14 cellular contexts compared by ENCODE assay signal in the genomic region with DNA sequence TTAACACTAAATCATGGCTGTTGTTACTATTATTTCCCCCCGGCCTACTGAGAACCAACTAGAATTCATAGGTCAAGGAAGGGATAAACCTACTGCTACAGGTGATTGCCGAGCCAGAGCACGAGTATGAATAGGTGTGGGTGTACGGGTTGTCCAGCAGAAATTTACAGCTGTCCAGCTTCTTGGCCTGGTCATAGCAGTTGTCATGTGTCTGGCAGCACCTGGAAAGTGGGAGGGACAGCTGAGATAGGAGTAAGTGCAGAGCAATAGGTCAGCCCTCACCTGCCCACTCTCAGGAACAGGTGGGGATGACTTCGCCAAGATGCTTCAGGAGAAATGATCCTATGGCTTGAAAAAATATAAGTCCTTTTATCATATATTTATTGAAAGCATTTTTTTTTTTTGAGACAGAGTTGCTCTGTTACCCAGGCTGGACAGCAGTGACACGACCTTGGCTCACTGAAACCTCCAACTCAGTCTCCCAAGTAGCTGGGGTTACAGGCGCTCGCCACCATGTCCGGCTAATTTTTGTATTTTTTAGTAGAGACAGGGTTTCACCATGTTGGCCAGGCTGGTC. TPM values are rescaled to one million over a fixed set of nuclear protein-coding genes. Genes with fewer than 3 reads are reported as not detected.
DNase-seq lines count a peak whose midpoint lies in the region; ATAC-seq and TF ChIP-seq lines count a peak whose summit lies in the region.
"Had no signal": no experiment of that assay in that cellular context is flagged by ENCODE, and none has a peak within 500 bp of the region (broad histone marks: within the 10 kb centered on the region; RNA-seq: fewer than 3 reads in every experiment).

No MANE protein-coding gene starts in this region.

- H3K4me1 ChIP-seq in OCI-LY3 (ENCODE audit: low read length) (no peaks in the 10 kb centered on the region), fibroblast of lung (ENCODE audit: control insufficient read depth, extremely low read depth, insufficient read depth, low read length) (no peaks in the 10 kb centered on the region), smooth muscle cell (ENCODE audit: low read depth) (no peaks in the 10 kb centered on the region), heart left ventricle (peaks cover 0 to 9% (median 0%) of the 10 kb centered on the region in 12 donors)
- H3K4me1 ChIP-seq: HAP-1, upper lobe of right lung had no signal

- no peak for ATAC-seq in HG02973 (IDR thresholded peaks at IDR 0.05; ENCODE audit: unreplicated experiment)
- no peak for ATAC-seq in heart left ventricle

- H4K20me1 ChIP-seq in OCI-LY3 (ENCODE audit: insufficient read depth, low read length) (no peaks in the 10 kb centered on the region), fibroblast of lung (ENCODE audit: control insufficient read depth, extremely low read depth, insufficient read depth, low read length) (no peaks in the 10 kb centered on the region), smooth muscle cell (ENCODE audit: low read depth) (no peaks in the 10 kb centered on the region)

- H3K9ac ChIP-seq in OCI-LY3 (ENCODE audit: low read length): peak overlapping the region; percentile 66; the same call in 1 of the 2 replicates
- H3K9ac ChIP-seq in fibroblast of lung (ENCODE audit: insufficient read depth, low read length): no peak overlapping the region
- no peak overlapping the region for H3K9ac ChIP-seq in smooth muscle cell (ENCODE audit: low read depth)

- H3K27ac ChIP-seq in OCI-LY3 (ENCODE audit: low read length): no peak overlapping the region
- H3K27ac ChIP-seq in fibroblast of lung (ENCODE audit: insufficient read depth, low read length): no peak overlapping the region
- no peak overlapping the region for H3K27ac ChIP-seq in smooth muscle cell (ENCODE audit: low read depth)
- no peak overlapping the region for H3K27ac ChIP-seq in heart left ventricle
- H3K27ac ChIP-seq: gastrocnemius medialis had no signal

- H3K27me3 Mint-ChIP-seq in activated T-cell treated with anti-CD3 and anti-CD28 coated beads, Interleukin-2, amount 50 U/mL, for 24 hours: no peaks in the 10 kb centered on the region

- DNase-seq in activated T-cell treated with anti-CD3 and anti-CD28 coated beads, Interleukin-2, amount 50 U/mL, for 24 hours: no peak
- DNase-seq in activated T-cell treated with anti-CD3 and anti-CD28 coated beads for 4 hours (no peak), fibroblast of lung (ENCODE audit: low read depth in 2 of 2) (no peak), smooth muscle cell (lab: John Stamatoyannopoulos, UW; ENCODE audit: unreplicated experiment) (no peak), NCI-H1092 treated with DMSO at 0.1 percent for 48 hours (lab: John Stamatoyannopoulos, UW) (no peak), heart left ventricle (no peak)

- H3K4me2 ChIP-seq in OCI-LY3 (ENCODE audit: low read length) (peak overlapping the region; percentile 99), fibroblast of lung (ENCODE audit: extremely low read depth, insufficient read depth, low read length) (peak overlapping the region; percentile 100), smooth muscle cell (peak overlapping the region; percentile 82)

- 76% methylated on average over 9 of the region's 9 CpGs for WGBS in smooth muscle cell (ENCODE audit: low lambda C conversion rate)
- 57 to 72% (median 66%) methylated on average over 9 of the region's 9 CpGs for WGBS in heart left ventricle, 4 donors

- H3K9me3 Mint-ChIP-seq in activated T-cell treated with anti-CD3 and anti-CD28 coated beads, Interleukin-2, amount 50 U/mL, for 24 hours: no peaks in the 10 kb centered on the region
- H3K9me3 Mint-ChIP-seq: stimulated activated naive B cell treated with anti-CD40 and anti-IgM and Interleukin-4, amounts not matched to agents 10 μg/mL and 1 μg/mL and 100 μg/mL, for 72 hours had no signal

- TF ChIP-seq CTCF in OCI-LY3 (IDR thresholded peaks at IDR 0.05; ENCODE audit: low read depth, low read length) (no peak), fibroblast of lung (conservative IDR thresholded peaks at IDR 0.05 in 1 of 2, IDR thresholded peaks at IDR 0.05 in 1 of 2; ENCODE audit: low read depth in 1 of 2, low read length in 2 of 2) (no peak), smooth muscle cell (IDR thresholded peaks at IDR 0.05; ENCODE audit: borderline replicate concordance, insufficient read depth, poor library complexity, severe bottlenecking) (no peak), heart left ventricle (IDR thresholded peaks at IDR 0.05) (no peak)

- no peak for TF ChIP-seq POLR2A in heart left ventricle (IDR thresholded peaks at IDR 0.05)

- H3K4me3 ChIP-seq in OCI-LY3 (ENCODE audit: low read length) (peak overlapping the region; percentile 97), fibroblast of lung (replicated peaks in 1 of 4; ENCODE audit: control extremely low read depth in 1 of 4, insufficient read depth in 1 of 4, low read depth in 3 of 4, low read length in 4 of 4) (no peak overlapping the region), smooth muscle cell (no peak overlapping the region), heart left ventricle (no peak overlapping the region)

- H3K27me3 ChIP-seq in OCI-LY3 (ENCODE audit: low read depth, low read length) (no peaks in the 10 kb centered on the region), fibroblast of lung (ENCODE audit: control insufficient read depth, insufficient read depth, low read length) (peaks cover 7% of the 10 kb centered on the region), smooth muscle cell (ENCODE audit: low read depth) (no peaks in the 10 kb centered on the region), heart left ventricle (no peaks in the 10 kb centered on the region)
- H3K27me3 ChIP-seq: gastrocnemius medialis, spleen, upper lobe of right lung had no signal

- H3K4me3 Mint-ChIP-seq in activated T-cell treated with anti-CD3 and anti-CD28 coated beads, Interleukin-2, amount 50 U/mL, for 24 hours: peak overlapping the region; percentile 83

- H2AFZ ChIP-seq in OCI-LY3 (ENCODE audit: low read depth, low read length) (no peak overlapping the region), fibroblast of lung (ENCODE audit: low read length) (no peak overlapping the region), smooth muscle cell (ENCODE audit: low read depth) (no peak overlapping the region)

- no peaks in the 10 kb centered on the region for H3K36me3 Mint-ChIP-seq in activated T-cell treated with anti-CD3 and anti-CD28 coated beads, Interleukin-2, amount 50 U/mL, for 24 hours (ENCODE audit: low read depth)
- H3K36me3 Mint-ChIP-seq: stimulated activated naive B cell treated with anti-CD40 and anti-IgM and Interleukin-4, amounts not matched to agents 10 μg/mL and 1 μg/mL and 100 μg/mL, for 72 hours had no signal

- H3K36me3 ChIP-seq in OCI-LY3 (replicated peaks; ENCODE audit: low read depth, low read length): no peaks in the 10 kb centered on the region
- no peaks in the 10 kb centered on the region for H3K36me3 ChIP-seq in fibroblast of lung (ENCODE audit: control insufficient read depth, insufficient read depth, low read length)
- H3K36me3 ChIP-seq in smooth muscle cell (ENCODE audit: low read depth): no peaks in the 10 kb centered on the region
- no peaks in the 10 kb centered on the region for H3K36me3 ChIP-seq in heart left ventricle
- H3K36me3 ChIP-seq: gastrocnemius medialis, HAP-1, spleen, upper lobe of right lung had no signal

- intact Hi-C loops in heart left ventricle (cut with DNase I): loop anchor here in 2 of 10 donors (5.0 to 10.0 kb wide), 3 partner anchors 107 to 790 kb away; a partner anchor contains a TSS

- H3K79me2 ChIP-seq in OCI-LY3 (ENCODE audit: low read length) (no peaks in the 10 kb centered on the region), fibroblast of lung (ENCODE audit: control insufficient read depth, insufficient read depth, low read length) (no peaks in the 10 kb centered on the region), smooth muscle cell (ENCODE audit: low read depth) (no peaks in the 10 kb centered on the region)

- H3K9me3 ChIP-seq in OCI-LY3 (ENCODE audit: insufficient read depth, low read length) (no peaks in the 10 kb centered on the region), fibroblast of lung (ENCODE audit: control insufficient read depth, insufficient read depth, low read depth, low read length) (no peaks in the 10 kb centered on the region), smooth muscle cell (replicated peaks; ENCODE audit: low read depth) (no peaks in the 10 kb centered on the region), heart left ventricle (no peaks in the 10 kb centered on the region)
- H3K9me3 ChIP-seq: gastrocnemius medialis, HAP-1, spleen, upper lobe of right lung had no signal

- H3F3A ChIP-seq in smooth muscle cell (ENCODE audit: low read depth): no peaks in the 10 kb centered on the region

- peaks cover 8% of the 10 kb centered on the region for H3K4me1 Mint-ChIP-seq in activated T-cell treated with anti-CD3 and anti-CD28 coated beads, Interleukin-2, amount 50 U/mL, for 24 hours (ENCODE audit: low read depth)

- H3K27ac Mint-ChIP-seq in activated T-cell treated with anti-CD3 and anti-CD28 coated beads, Interleukin-2, amount 50 U/mL, for 24 hours: no peak overlapping the region
- H3K27ac Mint-ChIP-seq: stimulated activated naive B cell treated with anti-CD40 and anti-IgM and Interleukin-4, amounts not matched to agents 10 μg/mL and 1 μg/mL and 100 μg/mL, for 72 hours had no signal

RNA-seq across cellular contexts. Expression of a gene that starts 2.6 kb away (rescaled TPM):
- total RNA-seq in fibroblast of lung (0.51 TPM in 1 of 2 replicates, not detected in the other), smooth muscle cell (not detected in 2 replicates), heart left ventricle (1 to 10 TPM in 3 of 9 donors, under 1 TPM in 1, not detected in 5; 0.93 to 2.0 (median 1.5) TPM)
- polyA plus RNA-seq in fibroblast of lung (0.20 TPM in 1 of 2 replicates, not detected in the other), smooth muscle cell (not detected in 2 replicates), heart left ventricle (not detected)
- polyA plus RNA-seq in fibroblast of lung (2012): 0.28 TPM in 1 of 2 replicates, not detected in the other
- not detected in 2 replicates for polyA minus RNA-seq in fibroblast of lung (ENCODE audit: low replicate concordance)
- total RNA-seq: endothelial cell of umbilical vein, gastrocnemius medialis had no signal
- polyA plus RNA-seq: endothelial cell of umbilical vein had no signal

RNA-seq across cellular contexts. Expression of a gene that starts 22.8 kb away (rescaled TPM):
- 2.3 and 2.5 TPM in 2 replicates for total RNA-seq in fibroblast of lung
- 0.53 and 1.2 TPM in 2 replicates for polyA plus RNA-seq in fibroblast of lung
- 0.70 and 1.2 TPM in 2 replicates for polyA plus RNA-seq in fibroblast of lung (2012)
- not detected in 2 replicates for polyA minus RNA-seq in fibroblast of lung (ENCODE audit: low replicate concordance)
- 2.7 and 4.8 TPM in 2 replicates for total RNA-seq in smooth muscle cell
- polyA plus RNA-seq in smooth muscle cell: 5.3 and 5.5 TPM in 2 replicates
- 10 to 100 TPM in 1 of 9 donors, 1 to 10 TPM in 8; 3.2 to 10.6 (median 4.7) TPM for total RNA-seq in heart left ventricle
- polyA plus RNA-seq in heart left ventricle: 1 to 10 TPM; 3.0 to 7.4 TPM

RNA-seq across cellular contexts. Expression of a gene that starts 31.9 kb away (rescaled TPM):
- under 0.01 TPM in 2 replicates for total RNA-seq in fibroblast of lung
- not detected in 2 replicates for polyA plus RNA-seq in fibroblast of lung
- polyA plus RNA-seq in fibroblast of lung (2012): 194 and 235 TPM in 2 replicates
- under 0.01 TPM in 2 replicates for polyA minus RNA-seq in fibroblast of lung (ENCODE audit: low replicate concordance)
- total RNA-seq in smooth muscle cell: under 0.01 TPM in 2 replicates
- 3.8 TPM in 1 of 2 replicates, not detected in the other for polyA plus RNA-seq in smooth muscle cell
- total RNA-seq in heart left ventricle: 1,000 to 10,000 TPM in 4 of 9 donors, 100 to 1,000 TPM in 3, not detected in 2; 376 to 4,299 (median 1,541) TPM
- polyA plus RNA-seq in heart left ventricle: not detected
- polyA plus RNA-seq: spleen had no signal

RNA-seq across cellular contexts. Expression of a gene that starts 33.2 kb away (rescaled TPM):
- total RNA-seq in fibroblast of lung (under 0.01 TPM in 2 replicates), smooth muscle cell (under 0.01 TPM in 2 replicates), heart left ventricle (over 10,000 TPM in 3 of 9 donors, 1,000 to 10,000 TPM in 4, not detected in 2; 3,467 to 16,563 (median 7,253) TPM)
- polyA plus RNA-seq in fibroblast of lung (under 0.01 TPM in 1 of 2 replicates, not detected in the other), smooth muscle cell (4.5 TPM in 1 of 2 replicates, not detected in the other), heart left ventricle (not detected)
- 55.5 and 161 TPM in 2 replicates for polyA plus RNA-seq in fibroblast of lung (2012)
- under 0.01 TPM in 2 replicates for polyA minus RNA-seq in fibroblast of lung (ENCODE audit: low replicate concordance)
- polyA plus RNA-seq: spleen had no signal

RNA-seq across cellular contexts. Expression of a gene that starts 44.0 kb away (rescaled TPM):
- total RNA-seq in fibroblast of lung: under 0.01 TPM in 1 of 2 replicates, not detected in the other
- polyA plus RNA-seq in fibroblast of lung: not detected in 2 replicates
- polyA plus RNA-seq in fibroblast of lung (2012): 0.06 TPM in 1 of 2 replicates, not detected in the other
- 0.11 and 0.16 TPM in 2 replicates for polyA minus RNA-seq in fibroblast of lung (ENCODE audit: low replicate concordance)
- 1.2 and 1.3 TPM in 2 replicates for total RNA-seq in smooth muscle cell
- 5.0 and 6.8 TPM in 2 replicates for polyA plus RNA-seq in smooth muscle cell
- 1 to 10 TPM; 3.5 to 8.7 (median 5.6) TPM for total RNA-seq in heart left ventricle
- 1 to 10 TPM; 2.1 to 2.4 TPM for polyA plus RNA-seq in heart left ventricle
- total RNA-seq: endothelial cell of umbilical vein had no signal
